Comparison of ENCODE assay signal across 8 cellular contexts in genomic region chr18:51196116-51196810, GRCh38. TPM values are rescaled to one million over a fixed set of nuclear protein-coding genes. Genes with fewer than 3 reads are reported as not detected.
DNase-seq lines count a peak whose midpoint lies in the region; ATAC-seq and TF ChIP-seq lines count a peak whose summit lies in the region.

No MANE protein-coding gene starts in this region.

- no peak for ATAC-seq in RWPE2 (ENCODE audit: low read depth)

- H3K36me3 Mint-ChIP-seq in HFFc6 (ENCODE audit: low read depth): peaks cover 6% of the 10 kb centered on the region; the same call in 1 of the 2 replicates

- peak overlapping the region; percentile 99 for H3K4me3 Mint-ChIP-seq in HFFc6

- intact Hi-C loops in sigmoid colon (cut with DNase I): loop anchor here (2.0 to 10.0 kb wide), 6 partner anchors 131 to 914 kb away; partner anchors contain the start of genes ELAC1, MBD1 and ME2

- peak overlapping the region; percentile 95 for H3K27ac Mint-ChIP-seq in HFFc6

- 0 out of 2 replicates have a peak, but pooled peaks cover 3% of the 10 kb centered on the region for H3K9me3 Mint-ChIP-seq in HFFc6

- TF ChIP-seq CTCF in HFFc6 (IDR thresholded peaks at IDR 0.05) (peak; percentile 24; the same call in 1 of the 2 replicates), RWPE2 (IDR thresholded peaks at IDR 0.05; ENCODE audit: poor library complexity, severe bottlenecking) (no peak), sigmoid colon (IDR thresholded peaks at IDR 0.05) (no peak)

- H3K27ac ChIP-seq in RWPE2 (ENCODE audit: poor library complexity, severe bottlenecking): peak overlapping the region; percentile 88
- H3K27ac ChIP-seq in sigmoid colon: peak overlapping the region; percentile 98 to 99 (median 99)

- H3K4me3 ChIP-seq in RWPE2 (ENCODE audit: severe bottlenecking) (peak overlapping the region; percentile 98), sigmoid colon (peak overlapping the region; percentile 71 to 97 (median 83))

- no peak for TF ChIP-seq EP300 in sigmoid colon (IDR thresholded peaks at IDR 0.05)

- H3K4me1 Mint-ChIP-seq in HFFc6 (ENCODE audit: low read depth): peaks cover 46% of the 10 kb centered on the region

- H3K27me3 ChIP-seq in RWPE2 (ENCODE audit: insufficient read depth, poor library complexity, severe bottlenecking) (no peaks in the 10 kb centered on the region), sigmoid colon (no peaks in the 10 kb centered on the region)

- peaks cover 26% of the 10 kb centered on the region; the same call in 1 of the 2 replicates for H3K36me3 ChIP-seq in RWPE2 (ENCODE audit: low read depth)
- H3K36me3 ChIP-seq in sigmoid colon: no peaks in the 10 kb centered on the region

- no peak for TF ChIP-seq POLR2A in sigmoid colon (IDR thresholded peaks at IDR 0.05)

- no peaks in the 10 kb centered on the region for H3K9me3 ChIP-seq in RWPE2 (ENCODE audit: severe bottlenecking)
- H3K9me3 ChIP-seq in sigmoid colon: no peaks in the 10 kb centered on the region

- H3K27me3 Mint-ChIP-seq in HFFc6 (ENCODE audit: insufficient read depth): peaks cover 3% of the 10 kb centered on the region

- WGBS in sigmoid colon, 2 donors: 0% methylated on average over 67 of the region's 67 CpGs

- DNase-seq in EH (ENCODE audit: low read depth): peak; percentile 30
- peak; percentile 18 for DNase-seq in HFFc6
- no peak for DNase-seq in RWPE2 (ENCODE audit: low spot score)
- DNase-seq in amniotic epithelial cell (ENCODE audit: low read depth): peak; percentile 26
- DNase-seq in hepatic stellate cell (ENCODE audit: low spot score): peak; percentile 26
- DNase-seq in sigmoid colon: peak; percentile 73
- no peak for DNase-seq in NCI-H187 treated with DMSO at 0.1 percent for 48 hours (lab: John Stamatoyannopoulos, UW)
- DNase-seq in NAMALWA (ENCODE audit: low spot score): no peak

- peaks cover 23% of the 10 kb centered on the region for H3K4me1 ChIP-seq in RWPE2 (ENCODE audit: insufficient read depth, poor library complexity, severe bottlenecking)
- peaks cover 0 to 49% (median 38%) of the 10 kb centered on the region in 4 donors for H3K4me1 ChIP-seq in sigmoid colon

RNA-seq across cellular contexts. Expression of gene MEX3C, which starts 1.2 kb away (rescaled TPM):
- 10 to 100 TPM; 31.2 to 39.3 (median 35.6) TPM for total RNA-seq in HFFc6 (2021; fragmentation: NEBNext Ultra II Directional; extraction: Animal tissue kit (Norgen Biotek cat#: 25700))
- 10 to 100 TPM; 18.4 to 20.7 (median 20.2) TPM for total RNA-seq in sigmoid colon
- 10 to 100 TPM; 10.2 to 14.1 (median 11.8) TPM for polyA plus RNA-seq in sigmoid colon

Comparison
In these comparisons a context has a peak if more than half of its experiments do, and no peak if none do; other contexts are left out.
1. DNase-seq: peak in EH (single experiment), HFFc6 (single experiment), amniotic epithelial cell (single experiment), hepatic stellate cell (single experiment) and sigmoid colon (single experiment); none in RWPE2 (single experiment), NCI-H187 treated with DMSO at 0.1 percent for 48 hours (single experiment) and NAMALWA (single experiment).